In genomic region chr13:33033361-33033812, GRCh38 we compare ENCODE assay signal across 10 cellular contexts. TPM values are rescaled to one million over a fixed set of nuclear protein-coding genes. Genes with fewer than 3 reads are reported as not detected.
A peak's percentile ranks its signal among the peaks of the same experiment; 100 is the strongest.
DNase-seq lines count a peak whose midpoint lies in the region; ATAC-seq, FAIRE-seq and TF ChIP-seq lines count a peak whose summit lies in the region.
"Had no signal": no experiment of that assay in that cellular context is flagged by ENCODE, and none has a peak within 500 bp of the region (broad histone marks: within the 10 kb centered on the region; RNA-seq: fewer than 3 reads in every experiment).

No MANE protein-coding gene starts in this region.

- no peaks in the 10 kb centered on the region for H3K36me3 ChIP-seq in mesenchymal stem cell (ENCODE audit: control insufficient read depth in 1 of 2, insufficient read depth in 2 of 2, low read depth in 1 of 2, low read length in 2 of 2)
- H3K36me3 ChIP-seq: thyroid gland had no signal

- H3K18ac ChIP-seq in mesenchymal stem cell (ENCODE audit: low read depth in 1 of 2, low read length in 2 of 2), result no peak overlapping the region

- no peak overlapping the region for H2BK15ac ChIP-seq in mesenchymal stem cell (ENCODE audit: low read depth, poor library complexity, severe bottlenecking)

- no peak overlapping the region for H3K9ac ChIP-seq in mesenchymal stem cell (ENCODE audit: low read length)

- peak overlapping the region; percentile 87 for H3K4me3 Mint-ChIP-seq in T-helper 1 cell treated with Interleukin-12 subunit alpha and Interleukin-12 subunit beta and Interleukin-4 antibody, amounts not matched to agents 30 μg/mL and 1 μg/mL, for 36 hours
- H3K4me3 Mint-ChIP-seq in mesothelial cell of epicardium, result peak overlapping the region; percentile 36

- H3K27ac Mint-ChIP-seq in T-helper 1 cell treated with Interleukin-12 subunit alpha and Interleukin-12 subunit beta and Interleukin-4 antibody, amounts not matched to agents 30 μg/mL and 1 μg/mL, for 36 hours, result peak overlapping the region; percentile 86
- peak overlapping the region; percentile 18 for H3K27ac Mint-ChIP-seq in mesothelial cell of epicardium

- peaks cover 12% of the 10 kb centered on the region for H3K27me3 Mint-ChIP-seq in T-helper 1 cell treated with Interleukin-12 subunit alpha and Interleukin-12 subunit beta and Interleukin-4 antibody, amounts not matched to agents 30 μg/mL and 1 μg/mL, for 36 hours (ENCODE audit: low read depth)
- no peaks in the 10 kb centered on the region for H3K27me3 Mint-ChIP-seq in mesothelial cell of epicardium (ENCODE audit: low read depth)

- H3K9me3 Mint-ChIP-seq in T-helper 1 cell treated with Interleukin-12 subunit alpha and Interleukin-12 subunit beta and Interleukin-4 antibody, amounts not matched to agents 30 μg/mL and 1 μg/mL, for 36 hours, result no peaks in the 10 kb centered on the region
- no peaks in the 10 kb centered on the region for H3K9me3 Mint-ChIP-seq in mesothelial cell of epicardium

- TF ChIP-seq CTCF in mesothelial cell of epicardium (IDR thresholded peaks at IDR 0.05; ENCODE audit: unreplicated experiment), result no peak

- H2BK12ac ChIP-seq in mesenchymal stem cell (ENCODE audit: low read length in 2 of 2), result no peak overlapping the region

- H2AFZ ChIP-seq in mesenchymal stem cell (ENCODE audit: low read depth, low read length), result no peak overlapping the region

- H4K8ac ChIP-seq in mesenchymal stem cell (ENCODE audit: low read length), result no peak overlapping the region

- H3K9me3 ChIP-seq in mesenchymal stem cell (ENCODE audit: control insufficient read depth, low read length), result no peaks in the 10 kb centered on the region
- H3K9me3 ChIP-seq: thyroid gland had no signal

- H3K27me3 ChIP-seq in mesenchymal stem cell (ENCODE audit: control insufficient read depth in 1 of 2, insufficient read depth in 1 of 2, low read length in 2 of 2), result no peaks in the 10 kb centered on the region
- H3K27me3 ChIP-seq: thyroid gland had no signal

- no peak overlapping the region for H3K4me3 ChIP-seq in mesenchymal stem cell (ENCODE audit: insufficient read depth in 1 of 2, low read depth in 1 of 2, low read length in 2 of 2)
- H3K4me3 ChIP-seq: thyroid gland had no signal

- H3K14ac ChIP-seq in mesenchymal stem cell (ENCODE audit: low read length in 2 of 2), result no peak overlapping the region

- H3K4me2 ChIP-seq in mesenchymal stem cell (ENCODE audit: low read length, poor library complexity, severe bottlenecking), result no peak overlapping the region

- no peaks in the 10 kb centered on the region for H3K36me3 Mint-ChIP-seq in T-helper 1 cell treated with Interleukin-12 subunit alpha and Interleukin-12 subunit beta and Interleukin-4 antibody, amounts not matched to agents 30 μg/mL and 1 μg/mL, for 36 hours (ENCODE audit: low read depth)
- H3K36me3 Mint-ChIP-seq in mesothelial cell of epicardium, result no peaks in the 10 kb centered on the region

- WGBS in mesenchymal stem cell, result 87% methylated on average over 8 of the region's 9 CpGs

- no peaks in the 10 kb centered on the region for H3K4me1 ChIP-seq in mesenchymal stem cell (ENCODE audit: control insufficient read depth, insufficient read depth, low read depth, low read length)
- H3K4me1 ChIP-seq: thyroid gland had no signal

- peak; percentile 65 for TF ChIP-seq POLR2A in GM12891 (IDR thresholded peaks at IDR 0.05; ENCODE audit: low read depth, low read length)
- TF ChIP-seq POLR2A in H54 (IDR thresholded peaks at IDR 0.05; ENCODE audit: low read depth, low read length), result no peak

- H3K4me1 Mint-ChIP-seq in T-helper 1 cell treated with Interleukin-12 subunit alpha and Interleukin-12 subunit beta and Interleukin-4 antibody, amounts not matched to agents 30 μg/mL and 1 μg/mL, for 36 hours (ENCODE audit: low read depth), result peaks cover 11% of the 10 kb centered on the region
- peaks cover 23% of the 10 kb centered on the region for H3K4me1 Mint-ChIP-seq in mesothelial cell of epicardium

- H2BK5ac ChIP-seq in mesenchymal stem cell (ENCODE audit: low read depth, low read length, poor library complexity, severe bottlenecking), result no peak overlapping the region

- H3K4ac ChIP-seq in mesenchymal stem cell (ENCODE audit: low read depth in 1 of 2, low read length in 2 of 2), result no peak overlapping the region

- no peak overlapping the region for H3K27ac ChIP-seq in mesenchymal stem cell (ENCODE audit: low read length, poor library complexity, severe bottlenecking)
- H3K27ac ChIP-seq: thyroid gland had no signal

- H2BK120ac ChIP-seq in mesenchymal stem cell (ENCODE audit: low read depth, low read length), result no peak overlapping the region

- FAIRE-seq in GM12891 (lab: Jason Lieb, UNC), result peak; percentile 88
- no peak for FAIRE-seq in H54 (lab: Jason Lieb, UNC)
- FAIRE-seq: bronchial epithelial cell had no signal

- no peaks in the 10 kb centered on the region for H3K79me1 ChIP-seq in mesenchymal stem cell (replicated peaks; ENCODE audit: low read length, poor library complexity, severe bottlenecking)

- no peak overlapping the region for H3K23ac ChIP-seq in mesenchymal stem cell (ENCODE audit: low read length in 2 of 2)

- DNase-seq in GM12891 (ENCODE audit: insufficient read length, low spot score) (no peak), mesothelial cell of epicardium (ENCODE audit: low spot score in 2 of 2, unreplicated experiment in 2 of 2) (no peak), mesenchymal stem cell (no peak), HuH-7.5 (ENCODE audit: low spot score) (no peak), H54 (ENCODE audit: insufficient read length, low spot score) (no peak)
- DNase-seq: thyroid gland had no signal

- ATAC-seq in HG02571 (IDR thresholded peaks at IDR 0.05; ENCODE audit: unreplicated experiment) (peak; percentile 94), HG02970 (IDR thresholded peaks at IDR 0.05; ENCODE audit: low FRiP score, unreplicated experiment) (no peak)

- no peak overlapping the region for H2AK5ac ChIP-seq in mesenchymal stem cell (ENCODE audit: low read length, severe bottlenecking)

- no peak overlapping the region for H4K91ac ChIP-seq in mesenchymal stem cell (ENCODE audit: low read length)

TF ChIP-seq in GM12891, 5 proteins besides CTCF, POLR2A, EP300 and RAD21:
- no peak for TF ChIP-seq PAX5 (IDR thresholded peaks at IDR 0.05; ENCODE audit: insufficient read depth, low read length, severe bottlenecking)
- peak; percentile 73; the same call in 1 of the 2 replicates for TF ChIP-seq TAF1 (IDR thresholded peaks at IDR 0.05; ENCODE audit: low read depth, low read length)
- 0 out of 2 replicates have a peak, but pooled peaks have one; percentile 19 for TF ChIP-seq SPI1 (IDR thresholded peaks at IDR 0.05; ENCODE audit: low read depth, low read length)
- no peak for TF ChIP-seq POU2F2 (IDR thresholded peaks at IDR 0.05; ENCODE audit: low read depth, low read length)
- no peak for TF ChIP-seq POLR2AphosphoS5 (IDR thresholded peaks at IDR 0.05; ENCODE audit: low read depth, low read length)

RNA-seq across cellular contexts. Expression of gene KL, which starts 17.2 kb away (rescaled TPM):
- 0.56 TPM for polyA plus RNA-seq in GM12891 (2012; ENCODE audit: low read depth, missing spikeins)
- total RNA-seq in mesothelial cell of epicardium, result 0.33 to 0.40 TPM (median 0.34 TPM) in 3 replicates
- 0.03 TPM for polyA plus RNA-seq in mesenchymal stem cell (2013, experiment 1 of 2)
- 0.04 TPM for polyA plus RNA-seq in mesenchymal stem cell (2013, experiment 2 of 2)
- total RNA-seq: bronchial epithelial cell had no signal
